Comparison of ENCODE assay signal across 1 cellular context in the genomic region with DNA sequence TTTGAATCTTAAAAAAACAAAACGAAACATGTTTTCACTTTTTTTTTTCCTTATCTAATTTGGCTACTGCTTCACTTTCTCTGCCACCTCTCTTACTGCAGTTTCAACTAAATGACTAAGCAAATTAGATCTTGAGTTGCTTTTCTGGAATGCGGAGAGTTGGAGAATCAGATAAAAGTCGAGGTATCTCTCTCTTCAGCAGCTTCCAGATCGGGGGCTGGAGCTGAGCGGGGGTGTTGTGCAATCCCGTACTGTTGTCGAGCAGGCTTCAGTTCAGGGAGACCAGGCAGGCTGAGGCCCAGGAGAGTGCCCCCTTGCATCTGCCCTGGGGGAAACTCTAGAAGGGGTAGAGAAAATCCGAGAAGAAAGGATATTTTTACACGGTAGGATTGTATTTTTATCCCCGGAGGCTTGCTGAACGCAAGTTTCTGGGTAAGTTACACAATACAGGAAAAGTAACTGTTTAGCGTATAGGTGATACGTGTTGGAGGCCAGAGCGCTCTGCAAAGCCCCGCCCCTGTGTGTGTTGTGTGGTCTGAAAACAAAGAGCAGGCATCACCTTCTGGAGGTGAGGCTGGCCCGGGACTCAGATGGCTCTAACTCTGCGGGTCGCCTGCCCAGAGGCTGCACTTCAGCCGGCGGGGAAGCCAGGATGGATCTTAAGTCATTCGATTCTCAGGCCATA.
TF ChIP-seq lines count a peak whose summit lies in the region.

No MANE protein-coding gene starts in this region.

TF ChIP-seq in HepG2, 621 proteins besides CTCF, POLR2A, EP300 and RAD21 (continued from another document):
- TF ChIP-seq, protein P1, sequence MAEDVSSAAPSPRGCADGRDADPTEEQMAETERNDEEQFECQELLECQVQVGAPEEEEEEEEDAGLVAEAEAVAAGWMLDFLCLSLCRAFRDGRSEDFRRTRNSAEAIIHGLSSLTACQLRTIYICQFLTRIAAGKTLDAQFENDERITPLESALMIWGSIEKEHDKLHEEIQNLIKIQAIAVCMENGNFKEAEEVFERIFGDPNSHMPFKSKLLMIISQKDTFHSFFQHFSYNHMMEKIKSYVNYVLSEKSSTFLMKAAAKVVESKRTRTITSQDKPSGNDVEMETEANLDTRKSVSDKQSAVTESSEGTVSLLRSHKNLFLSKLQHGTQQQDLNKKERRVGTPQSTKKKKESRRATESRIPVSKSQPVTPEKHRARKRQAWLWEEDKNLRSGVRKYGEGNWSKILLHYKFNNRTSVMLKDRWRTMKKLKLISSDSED (CRISPR knock-in tag; IDR thresholded peaks at IDR 0.05): no peak
- TF ChIP-seq ZNF501 (CRISPR knock-in tag; IDR thresholded peaks at IDR 0.05) (peak; percentile 50; the same call in 1 of the 2 replicates), SPEN (CRISPR knock-in tag; IDR thresholded peaks at IDR 0.05; ENCODE audit: low read depth) (peak; percentile 31; the same call in 1 of the 2 replicates), HDAC1 (CRISPR knock-in tag; IDR thresholded peaks at IDR 0.05) (peak; percentile 19; the same call in 1 of the 2 replicates), CEBPG (CRISPR knock-in tag; IDR thresholded peaks at IDR 0.05) (peak; percentile 94), ZNF44 (CRISPR knock-in tag; IDR thresholded peaks at IDR 0.05) (0 out of 2 replicates have a peak, but pooled peaks have one; percentile 54), SALL1 (CRISPR knock-in tag; IDR thresholded peaks at IDR 0.05) (0 out of 2 replicates have a peak, but pooled peaks have one; percentile 12), PHF21A (CRISPR knock-in tag; IDR thresholded peaks at IDR 0.05) (peak; percentile 50), LCORL (IDR thresholded peaks at IDR 0.05) (no peak), LCORL (CRISPR knock-in tag; IDR thresholded peaks at IDR 0.05) (0 out of 2 replicates have a peak, but pooled peaks have one; percentile 12), RAD51 (IDR thresholded peaks at IDR 0.05; ENCODE audit: borderline replicate concordance) (no peak), MTF1 (CRISPR knock-in tag; IDR thresholded peaks at IDR 0.05) (no peak), MAFF (IDR thresholded peaks at IDR 0.05; ENCODE audit: low read depth, low read length) (no peak), ZFY (CRISPR knock-in tag; IDR thresholded peaks at IDR 0.05) (0 out of 2 replicates have a peak, but pooled peaks have one; percentile 19), FOXP1 (IDR thresholded peaks at IDR 0.05) (no peak), FOXP1 (CRISPR knock-in tag; IDR thresholded peaks at IDR 0.05) (peak; percentile 32; the same call in 1 of the 2 replicates), SAP130 (CRISPR knock-in tag; IDR thresholded peaks at IDR 0.05; ENCODE audit: low read depth) (peak; percentile 39), MATR3 (CRISPR knock-in tag; IDR thresholded peaks at IDR 0.05) (no peak), KDM2A (CRISPR knock-in tag; IDR thresholded peaks at IDR 0.05; ENCODE audit: borderline replicate concordance, low read depth) (0 out of 2 replicates have a peak, but pooled peaks have one; percentile 40), ZNF510 (CRISPR knock-in tag; IDR thresholded peaks at IDR 0.05; ENCODE audit: low read depth) (no peak), KMT2A (CRISPR knock-in tag; IDR thresholded peaks at IDR 0.05) (no peak), NFE2L2 (IDR thresholded peaks at IDR 0.05; ENCODE audit: low read length) (peak; percentile 51; the same call in 1 of the 2 replicates), SOX6 (IDR thresholded peaks at IDR 0.05) (no peak), SOX6 (CRISPR knock-in tag; IDR thresholded peaks at IDR 0.05) (peak; percentile 60), HOXD1 (CRISPR knock-in tag; IDR thresholded peaks at IDR 0.05) (no peak), GATAD2A (CRISPR knock-in tag; IDR thresholded peaks at IDR 0.05) (peak; percentile 15; the same call in 1 of the 2 replicates), DPF2 (CRISPR knock-in tag; IDR thresholded peaks at IDR 0.05; ENCODE audit: borderline replicate concordance, low read depth) (no peak), PHF8 (CRISPR knock-in tag; IDR thresholded peaks at IDR 0.05) (no peak)
- TF ChIP-seq, protein P2, sequence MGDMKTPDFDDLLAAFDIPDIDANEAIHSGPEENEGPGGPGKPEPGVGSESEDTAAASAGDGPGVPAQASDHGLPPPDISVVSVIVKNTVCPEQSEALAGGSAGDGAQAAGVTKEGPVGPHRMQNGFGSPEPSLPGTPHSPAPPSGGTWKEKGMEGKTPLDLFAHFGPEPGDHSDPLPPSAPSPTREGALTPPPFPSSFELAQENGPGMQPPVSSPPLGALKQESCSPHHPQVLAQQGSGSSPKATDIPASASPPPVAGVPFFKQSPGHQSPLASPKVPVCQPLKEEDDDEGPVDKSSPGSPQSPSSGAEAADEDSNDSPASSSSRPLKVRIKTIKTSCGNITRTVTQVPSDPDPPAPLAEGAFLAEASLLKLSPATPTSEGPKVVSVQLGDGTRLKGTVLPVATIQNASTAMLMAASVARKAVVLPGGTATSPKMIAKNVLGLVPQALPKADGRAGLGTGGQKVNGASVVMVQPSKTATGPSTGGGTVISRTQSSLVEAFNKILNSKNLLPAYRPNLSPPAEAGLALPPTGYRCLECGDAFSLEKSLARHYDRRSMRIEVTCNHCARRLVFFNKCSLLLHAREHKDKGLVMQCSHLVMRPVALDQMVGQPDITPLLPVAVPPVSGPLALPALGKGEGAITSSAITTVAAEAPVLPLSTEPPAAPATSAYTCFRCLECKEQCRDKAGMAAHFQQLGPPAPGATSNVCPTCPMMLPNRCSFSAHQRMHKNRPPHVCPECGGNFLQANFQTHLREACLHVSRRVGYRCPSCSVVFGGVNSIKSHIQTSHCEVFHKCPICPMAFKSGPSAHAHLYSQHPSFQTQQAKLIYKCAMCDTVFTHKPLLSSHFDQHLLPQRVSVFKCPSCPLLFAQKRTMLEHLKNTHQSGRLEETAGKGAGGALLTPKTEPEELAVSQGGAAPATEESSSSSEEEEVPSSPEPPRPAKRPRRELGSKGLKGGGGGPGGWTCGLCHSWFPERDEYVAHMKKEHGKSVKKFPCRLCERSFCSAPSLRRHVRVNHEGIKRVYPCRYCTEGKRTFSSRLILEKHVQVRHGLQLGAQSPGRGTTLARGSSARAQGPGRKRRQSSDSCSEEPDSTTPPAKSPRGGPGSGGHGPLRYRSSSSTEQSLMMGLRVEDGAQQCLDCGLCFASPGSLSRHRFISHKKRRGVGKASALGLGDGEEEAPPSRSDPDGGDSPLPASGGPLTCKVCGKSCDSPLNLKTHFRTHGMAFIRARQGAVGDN (CRISPR knock-in tag; IDR thresholded peaks at IDR 0.05): peak; percentile 44
- TF ChIP-seq, protein P3, sequence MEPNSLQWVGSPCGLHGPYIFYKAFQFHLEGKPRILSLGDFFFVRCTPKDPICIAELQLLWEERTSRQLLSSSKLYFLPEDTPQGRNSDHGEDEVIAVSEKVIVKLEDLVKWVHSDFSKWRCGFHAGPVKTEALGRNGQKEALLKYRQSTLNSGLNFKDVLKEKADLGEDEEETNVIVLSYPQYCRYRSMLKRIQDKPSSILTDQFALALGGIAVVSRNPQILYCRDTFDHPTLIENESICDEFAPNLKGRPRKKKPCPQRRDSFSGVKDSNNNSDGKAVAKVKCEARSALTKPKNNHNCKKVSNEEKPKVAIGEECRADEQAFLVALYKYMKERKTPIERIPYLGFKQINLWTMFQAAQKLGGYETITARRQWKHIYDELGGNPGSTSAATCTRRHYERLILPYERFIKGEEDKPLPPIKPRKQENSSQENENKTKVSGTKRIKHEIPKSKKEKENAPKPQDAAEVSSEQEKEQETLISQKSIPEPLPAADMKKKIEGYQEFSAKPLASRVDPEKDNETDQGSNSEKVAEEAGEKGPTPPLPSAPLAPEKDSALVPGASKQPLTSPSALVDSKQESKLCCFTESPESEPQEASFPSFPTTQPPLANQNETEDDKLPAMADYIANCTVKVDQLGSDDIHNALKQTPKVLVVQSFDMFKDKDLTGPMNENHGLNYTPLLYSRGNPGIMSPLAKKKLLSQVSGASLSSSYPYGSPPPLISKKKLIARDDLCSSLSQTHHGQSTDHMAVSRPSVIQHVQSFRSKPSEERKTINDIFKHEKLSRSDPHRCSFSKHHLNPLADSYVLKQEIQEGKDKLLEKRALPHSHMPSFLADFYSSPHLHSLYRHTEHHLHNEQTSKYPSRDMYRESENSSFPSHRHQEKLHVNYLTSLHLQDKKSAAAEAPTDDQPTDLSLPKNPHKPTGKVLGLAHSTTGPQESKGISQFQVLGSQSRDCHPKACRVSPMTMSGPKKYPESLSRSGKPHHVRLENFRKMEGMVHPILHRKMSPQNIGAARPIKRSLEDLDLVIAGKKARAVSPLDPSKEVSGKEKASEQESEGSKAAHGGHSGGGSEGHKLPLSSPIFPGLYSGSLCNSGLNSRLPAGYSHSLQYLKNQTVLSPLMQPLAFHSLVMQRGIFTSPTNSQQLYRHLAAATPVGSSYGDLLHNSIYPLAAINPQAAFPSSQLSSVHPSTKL (CRISPR knock-in tag; IDR thresholded peaks at IDR 0.05): 0 out of 2 replicates have a peak, but pooled peaks have one; percentile 37
- TF ChIP-seq, protein P4, sequence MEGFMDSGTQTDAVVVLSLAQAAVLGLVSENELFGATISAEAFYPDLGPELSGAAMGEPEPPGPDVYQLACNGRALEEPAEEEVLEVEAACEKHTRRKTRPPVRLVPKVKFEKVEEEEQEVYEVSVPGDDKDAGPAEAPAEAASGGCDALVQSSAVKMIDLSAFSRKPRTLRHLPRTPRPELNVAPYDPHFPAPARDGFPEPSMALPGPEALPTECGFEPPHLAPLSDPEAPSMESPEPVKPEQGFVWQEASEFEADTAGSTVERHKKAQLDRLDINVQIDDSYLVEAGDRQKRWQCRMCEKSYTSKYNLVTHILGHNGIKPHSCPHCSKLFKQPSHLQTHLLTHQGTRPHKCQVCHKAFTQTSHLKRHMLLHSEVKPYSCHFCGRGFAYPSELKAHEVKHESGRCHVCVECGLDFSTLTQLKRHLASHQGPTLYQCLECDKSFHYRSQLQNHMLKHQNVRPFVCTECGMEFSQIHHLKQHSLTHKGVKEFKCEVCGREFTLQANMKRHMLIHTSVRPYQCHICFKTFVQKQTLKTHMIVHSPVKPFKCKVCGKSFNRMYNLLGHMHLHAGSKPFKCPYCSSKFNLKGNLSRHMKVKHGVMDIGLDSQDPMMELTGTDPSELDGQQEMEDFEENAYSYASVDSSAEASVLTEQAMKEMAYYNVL (CRISPR knock-in tag; IDR thresholded peaks at IDR 0.05; ENCODE audit: borderline replicate concordance): 0 out of 2 replicates have a peak, but pooled peaks have one; percentile 23
- TF ChIP-seq, protein P5, sequence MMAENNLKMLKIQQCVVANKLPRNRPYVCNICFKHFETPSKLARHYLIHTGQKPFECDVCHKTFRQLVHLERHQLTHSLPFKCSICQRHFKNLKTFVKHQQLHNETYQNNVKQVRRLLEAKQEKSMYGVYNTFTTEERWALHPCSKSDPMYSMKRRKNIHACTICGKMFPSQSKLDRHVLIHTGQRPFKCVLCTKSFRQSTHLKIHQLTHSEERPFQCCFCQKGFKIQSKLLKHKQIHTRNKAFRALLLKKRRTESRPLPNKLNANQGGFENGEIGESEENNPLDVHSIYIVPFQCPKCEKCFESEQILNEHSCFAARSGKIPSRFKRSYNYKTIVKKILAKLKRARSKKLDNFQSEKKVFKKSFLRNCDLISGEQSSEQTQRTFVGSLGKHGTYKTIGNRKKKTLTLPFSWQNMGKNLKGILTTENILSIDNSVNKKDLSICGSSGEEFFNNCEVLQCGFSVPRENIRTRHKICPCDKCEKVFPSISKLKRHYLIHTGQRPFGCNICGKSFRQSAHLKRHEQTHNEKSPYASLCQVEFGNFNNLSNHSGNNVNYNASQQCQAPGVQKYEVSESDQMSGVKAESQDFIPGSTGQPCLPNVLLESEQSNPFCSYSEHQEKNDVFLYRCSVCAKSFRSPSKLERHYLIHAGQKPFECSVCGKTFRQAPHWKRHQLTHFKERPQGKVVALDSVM (CRISPR knock-in tag; IDR thresholded peaks at IDR 0.05): 0 out of 2 replicates have a peak, but pooled peaks have one; percentile 37
- TF ChIP-seq, protein P6, sequence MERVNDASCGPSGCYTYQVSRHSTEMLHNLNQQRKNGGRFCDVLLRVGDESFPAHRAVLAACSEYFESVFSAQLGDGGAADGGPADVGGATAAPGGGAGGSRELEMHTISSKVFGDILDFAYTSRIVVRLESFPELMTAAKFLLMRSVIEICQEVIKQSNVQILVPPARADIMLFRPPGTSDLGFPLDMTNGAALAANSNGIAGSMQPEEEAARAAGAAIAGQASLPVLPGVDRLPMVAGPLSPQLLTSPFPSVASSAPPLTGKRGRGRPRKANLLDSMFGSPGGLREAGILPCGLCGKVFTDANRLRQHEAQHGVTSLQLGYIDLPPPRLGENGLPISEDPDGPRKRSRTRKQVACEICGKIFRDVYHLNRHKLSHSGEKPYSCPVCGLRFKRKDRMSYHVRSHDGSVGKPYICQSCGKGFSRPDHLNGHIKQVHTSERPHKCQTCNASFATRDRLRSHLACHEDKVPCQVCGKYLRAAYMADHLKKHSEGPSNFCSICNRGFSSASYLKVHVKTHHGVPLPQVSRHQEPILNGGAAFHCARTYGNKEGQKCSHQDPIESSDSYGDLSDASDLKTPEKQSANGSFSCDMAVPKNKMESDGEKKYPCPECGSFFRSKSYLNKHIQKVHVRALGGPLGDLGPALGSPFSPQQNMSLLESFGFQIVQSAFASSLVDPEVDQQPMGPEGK (CRISPR knock-in tag; IDR thresholded peaks at IDR 0.05): 0 out of 2 replicates have a peak, but pooled peaks have one; percentile 31
- TF ChIP-seq, protein P7, sequence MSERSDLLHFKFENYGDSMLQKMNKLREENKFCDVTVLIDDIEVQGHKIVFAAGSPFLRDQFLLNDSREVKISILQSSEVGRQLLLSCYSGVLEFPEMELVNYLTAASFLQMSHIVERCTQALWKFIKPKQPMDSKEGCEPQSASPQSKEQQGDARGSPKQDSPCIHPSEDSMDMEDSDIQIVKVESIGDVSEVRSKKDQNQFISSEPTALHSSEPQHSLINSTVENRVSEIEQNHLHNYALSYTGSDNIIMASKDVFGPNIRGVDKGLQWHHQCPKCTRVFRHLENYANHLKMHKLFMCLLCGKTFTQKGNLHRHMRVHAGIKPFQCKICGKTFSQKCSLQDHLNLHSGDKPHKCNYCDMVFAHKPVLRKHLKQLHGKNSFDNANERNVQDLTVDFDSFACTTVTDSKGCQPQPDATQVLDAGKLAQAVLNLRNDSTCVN (CRISPR knock-in tag; IDR thresholded peaks at IDR 0.05; ENCODE audit: borderline replicate concordance): peak; percentile 88
- TF ChIP-seq, protein P8, sequence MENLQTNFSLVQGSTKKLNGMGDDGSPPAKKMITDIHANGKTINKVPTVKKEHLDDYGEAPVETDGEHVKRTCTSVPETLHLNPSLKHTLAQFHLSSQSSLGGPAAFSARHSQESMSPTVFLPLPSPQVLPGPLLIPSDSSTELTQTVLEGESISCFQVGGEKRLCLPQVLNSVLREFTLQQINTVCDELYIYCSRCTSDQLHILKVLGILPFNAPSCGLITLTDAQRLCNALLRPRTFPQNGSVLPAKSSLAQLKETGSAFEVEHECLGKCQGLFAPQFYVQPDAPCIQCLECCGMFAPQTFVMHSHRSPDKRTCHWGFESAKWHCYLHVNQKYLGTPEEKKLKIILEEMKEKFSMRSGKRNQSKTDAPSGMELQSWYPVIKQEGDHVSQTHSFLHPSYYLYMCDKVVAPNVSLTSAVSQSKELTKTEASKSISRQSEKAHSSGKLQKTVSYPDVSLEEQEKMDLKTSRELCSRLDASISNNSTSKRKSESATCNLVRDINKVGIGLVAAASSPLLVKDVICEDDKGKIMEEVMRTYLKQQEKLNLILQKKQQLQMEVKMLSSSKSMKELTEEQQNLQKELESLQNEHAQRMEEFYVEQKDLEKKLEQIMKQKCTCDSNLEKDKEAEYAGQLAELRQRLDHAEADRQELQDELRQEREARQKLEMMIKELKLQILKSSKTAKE (CRISPR knock-in tag; IDR thresholded peaks at IDR 0.05; ENCODE audit: borderline replicate concordance): no peak
